Comparison of ENCODE assay signal across 1 cellular context in the genomic region with DNA sequence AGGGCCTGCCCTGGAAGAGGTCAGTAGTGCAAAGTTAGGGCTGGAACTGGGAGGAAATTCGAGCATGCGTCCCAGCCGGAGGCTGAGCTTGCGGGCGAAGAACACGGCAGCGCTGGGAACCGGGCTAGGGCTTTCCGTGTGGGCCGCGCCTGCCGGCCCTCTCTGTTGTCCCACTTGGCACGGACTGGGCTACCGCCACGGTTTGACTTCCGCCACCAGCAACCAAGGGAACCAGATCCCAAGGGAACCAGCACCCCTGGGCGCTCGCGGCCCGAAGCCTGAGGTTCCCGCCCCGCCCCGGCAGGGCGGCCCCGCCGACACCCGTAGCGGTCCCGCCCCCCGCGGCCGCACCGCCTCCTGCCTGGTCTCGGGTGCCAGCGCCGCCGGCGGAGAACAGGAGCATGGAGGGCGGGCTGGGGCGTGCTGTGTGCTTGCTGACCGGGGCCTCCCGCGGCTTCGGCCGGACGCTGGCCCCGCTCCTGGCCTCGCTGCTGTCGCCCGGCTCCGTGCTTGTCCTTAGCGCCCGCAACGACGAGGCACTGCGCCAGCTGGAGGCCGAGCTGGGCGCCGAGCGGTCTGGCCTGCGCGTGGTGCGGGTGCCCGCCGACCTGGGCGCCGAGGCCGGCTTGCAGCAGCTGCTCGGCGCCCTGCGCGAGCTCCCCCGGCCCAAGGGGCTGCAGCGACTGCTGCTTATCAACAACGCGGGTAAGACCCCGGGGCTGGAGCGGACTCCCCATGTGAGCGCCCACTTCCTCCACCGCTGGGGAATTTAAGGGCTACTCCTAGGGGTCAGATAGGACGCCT.
TF ChIP-seq lines count a peak whose summit lies in the region.

Gene SPR (plus strand): TSS at position 377 of the 804 bp plus-strand sequence. CDS start 25 bp downstream, at position 402.

TF ChIP-seq in HepG2, 621 proteins besides CTCF, POLR2A, EP300 and RAD21 (continued from another document and continues in another):
- TF ChIP-seq, protein P1, sequence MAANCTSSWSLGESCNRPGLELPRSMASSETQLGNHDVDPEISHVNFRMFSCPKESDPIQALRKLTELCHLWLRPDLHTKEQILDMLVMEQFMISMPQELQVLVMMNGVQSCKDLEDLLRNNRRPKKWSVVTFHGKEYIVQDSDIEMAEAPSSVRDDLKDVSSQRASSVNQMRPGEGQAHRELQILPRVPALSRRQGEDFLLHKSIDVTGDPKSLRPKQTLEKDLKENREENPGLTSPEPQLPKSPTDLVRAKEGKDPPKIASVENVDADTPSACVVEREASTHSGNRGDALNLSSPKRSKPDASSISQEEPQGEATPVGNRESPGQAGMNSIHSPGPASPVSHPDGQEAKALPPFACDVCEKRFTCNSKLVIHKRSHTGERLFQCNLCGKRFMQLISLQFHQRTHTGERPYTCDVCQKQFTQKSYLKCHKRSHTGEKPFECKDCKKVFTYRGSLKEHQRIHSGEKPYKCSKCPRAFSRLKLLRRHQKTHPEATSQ (CRISPR knock-in tag; IDR thresholded peaks at IDR 0.05; ENCODE audit: borderline replicate concordance) = 0 out of 2 replicates have a peak, but pooled peaks have one; percentile 62
- TF ChIP-seq KDM2A (CRISPR knock-in tag; IDR thresholded peaks at IDR 0.05; ENCODE audit: borderline replicate concordance, low read depth) = no peak; the same call in 1 of the 2 replicates
- TF ChIP-seq FOXP1 (IDR thresholded peaks at IDR 0.05) = no peak
- no peak for TF ChIP-seq FOXP1 (CRISPR knock-in tag; IDR thresholded peaks at IDR 0.05)
- TF ChIP-seq TBX2 (CRISPR knock-in tag; IDR thresholded peaks at IDR 0.05; ENCODE audit: borderline replicate concordance) = peak; percentile 68; the same call in 1 of the 2 replicates
- TF ChIP-seq HMGXB3 (CRISPR knock-in tag; IDR thresholded peaks at IDR 0.05; ENCODE audit: borderline replicate concordance) = no peak; the same call in 1 of the 2 replicates
- TF ChIP-seq ZNF691 (CRISPR knock-in tag; IDR thresholded peaks at IDR 0.05; ENCODE audit: borderline replicate concordance, low read depth) = no peak
- TF ChIP-seq ZNF678 (CRISPR knock-in tag; IDR thresholded peaks at IDR 0.05) = no peak; the same call in 1 of the 2 replicates
- no peak for TF ChIP-seq KAT2B (IDR thresholded peaks at IDR 0.05; ENCODE audit: borderline replicate concordance, low read depth, low read length)
- TF ChIP-seq MEIS1 (CRISPR knock-in tag; IDR thresholded peaks at IDR 0.05; ENCODE audit: borderline replicate concordance) = no peak; the same call in 1 of the 2 replicates
- TF ChIP-seq ZNF724P (CRISPR knock-in tag; IDR thresholded peaks at IDR 0.05; ENCODE audit: borderline replicate concordance) = no peak
- no peak for TF ChIP-seq ZNF577 (CRISPR knock-in tag; IDR thresholded peaks at IDR 0.05; ENCODE audit: borderline replicate concordance, low read depth)
- TF ChIP-seq ISL2 (CRISPR knock-in tag; IDR thresholded peaks at IDR 0.05) = no peak
- TF ChIP-seq TP53 (CRISPR knock-in tag; conservative IDR thresholded peaks at IDR 0.05) = 0 out of 2 replicates have a peak, but pooled peaks have one; percentile 41
- TF ChIP-seq HMGXB4 (CRISPR knock-in tag; IDR thresholded peaks at IDR 0.05; ENCODE audit: borderline replicate concordance in 1 of 2, low read depth in 1 of 2) = no peak; a peak in 2 of 4 replicates
- TF ChIP-seq U2AF1 (optimal IDR thresholded peaks at IDR 0.05; ENCODE audit: low read depth, low read length) = no peak
- no peak for TF ChIP-seq SIX4 (CRISPR knock-in tag; IDR thresholded peaks at IDR 0.05)
- TF ChIP-seq, protein P2, sequence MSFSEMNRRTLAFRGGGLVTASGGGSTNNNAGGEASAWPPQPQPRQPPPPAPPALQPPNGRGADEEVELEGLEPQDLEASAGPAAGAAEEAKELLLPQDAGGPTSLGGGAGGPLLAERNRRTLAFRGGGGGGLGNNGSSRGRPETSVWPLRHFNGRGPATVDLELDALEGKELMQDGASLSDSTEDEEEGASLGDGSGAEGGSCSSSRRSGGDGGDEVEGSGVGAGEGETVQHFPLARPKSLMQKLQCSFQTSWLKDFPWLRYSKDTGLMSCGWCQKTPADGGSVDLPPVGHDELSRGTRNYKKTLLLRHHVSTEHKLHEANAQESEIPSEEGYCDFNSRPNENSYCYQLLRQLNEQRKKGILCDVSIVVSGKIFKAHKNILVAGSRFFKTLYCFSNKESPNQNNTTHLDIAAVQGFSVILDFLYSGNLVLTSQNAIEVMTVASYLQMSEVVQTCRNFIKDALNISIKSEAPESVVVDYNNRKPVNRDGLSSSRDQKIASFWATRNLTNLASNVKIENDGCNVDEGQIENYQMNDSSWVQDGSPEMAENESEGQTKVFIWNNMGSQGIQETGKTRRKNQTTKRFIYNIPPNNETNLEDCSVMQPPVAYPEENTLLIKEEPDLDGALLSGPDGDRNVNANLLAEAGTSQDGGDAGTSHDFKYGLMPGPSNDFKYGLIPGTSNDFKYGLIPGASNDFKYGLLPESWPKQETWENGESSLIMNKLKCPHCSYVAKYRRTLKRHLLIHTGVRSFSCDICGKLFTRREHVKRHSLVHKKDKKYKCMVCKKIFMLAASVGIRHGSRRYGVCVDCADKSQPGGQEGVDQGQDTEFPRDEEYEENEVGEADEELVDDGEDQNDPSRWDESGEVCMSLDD (CRISPR knock-in tag; IDR thresholded peaks at IDR 0.05; ENCODE audit: borderline replicate concordance) = 0 out of 2 replicates have a peak, but pooled peaks have one; percentile 39
- no peak for TF ChIP-seq HMG20A (CRISPR knock-in tag; IDR thresholded peaks at IDR 0.05; ENCODE audit: borderline replicate concordance)
- TF ChIP-seq ZNF432 (CRISPR knock-in tag; IDR thresholded peaks at IDR 0.05; ENCODE audit: borderline replicate concordance) = no peak
- no peak for TF ChIP-seq MIER3 (CRISPR knock-in tag; IDR thresholded peaks at IDR 0.05; ENCODE audit: borderline replicate concordance)
- TF ChIP-seq MAFF (IDR thresholded peaks at IDR 0.05; ENCODE audit: low read depth, low read length) = no peak
- TF ChIP-seq TAF1 (CRISPR knock-in tag; IDR thresholded peaks at IDR 0.05) = peak; percentile 66
- TF ChIP-seq PITX1 (CRISPR knock-in tag; IDR thresholded peaks at IDR 0.05) = no peak; the same call in 1 of the 2 replicates
- no peak for TF ChIP-seq CHD2 (IDR thresholded peaks at IDR 0.05; ENCODE audit: low read depth, low read length)
- TF ChIP-seq, protein P3, sequence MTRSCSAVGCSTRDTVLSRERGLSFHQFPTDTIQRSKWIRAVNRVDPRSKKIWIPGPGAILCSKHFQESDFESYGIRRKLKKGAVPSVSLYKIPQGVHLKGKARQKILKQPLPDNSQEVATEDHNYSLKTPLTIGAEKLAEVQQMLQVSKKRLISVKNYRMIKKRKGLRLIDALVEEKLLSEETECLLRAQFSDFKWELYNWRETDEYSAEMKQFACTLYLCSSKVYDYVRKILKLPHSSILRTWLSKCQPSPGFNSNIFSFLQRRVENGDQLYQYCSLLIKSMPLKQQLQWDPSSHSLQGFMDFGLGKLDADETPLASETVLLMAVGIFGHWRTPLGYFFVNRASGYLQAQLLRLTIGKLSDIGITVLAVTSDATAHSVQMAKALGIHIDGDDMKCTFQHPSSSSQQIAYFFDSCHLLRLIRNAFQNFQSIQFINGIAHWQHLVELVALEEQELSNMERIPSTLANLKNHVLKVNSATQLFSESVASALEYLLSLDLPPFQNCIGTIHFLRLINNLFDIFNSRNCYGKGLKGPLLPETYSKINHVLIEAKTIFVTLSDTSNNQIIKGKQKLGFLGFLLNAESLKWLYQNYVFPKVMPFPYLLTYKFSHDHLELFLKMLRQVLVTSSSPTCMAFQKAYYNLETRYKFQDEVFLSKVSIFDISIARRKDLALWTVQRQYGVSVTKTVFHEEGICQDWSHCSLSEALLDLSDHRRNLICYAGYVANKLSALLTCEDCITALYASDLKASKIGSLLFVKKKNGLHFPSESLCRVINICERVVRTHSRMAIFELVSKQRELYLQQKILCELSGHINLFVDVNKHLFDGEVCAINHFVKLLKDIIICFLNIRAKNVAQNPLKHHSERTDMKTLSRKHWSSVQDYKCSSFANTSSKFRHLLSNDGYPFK (CRISPR knock-in tag; IDR thresholded peaks at IDR 0.05; ENCODE audit: borderline replicate concordance) = no peak
- TF ChIP-seq ZNF33B (CRISPR knock-in tag; IDR thresholded peaks at IDR 0.05) = peak; percentile 47; the same call in 1 of the 2 replicates
- peak; percentile 29; the same call in 1 of the 2 replicates for TF ChIP-seq ZNF124 (CRISPR knock-in tag; IDR thresholded peaks at IDR 0.05)
- TF ChIP-seq HMGA1 (CRISPR knock-in tag; conservative IDR thresholded peaks at IDR 0.05) = no peak
- no peak for TF ChIP-seq ZEB1 (IDR thresholded peaks at IDR 0.05; ENCODE audit: insufficient replicate concordance, low read depth)
- TF ChIP-seq ZNF83 (CRISPR knock-in tag; IDR thresholded peaks at IDR 0.05; ENCODE audit: borderline replicate concordance) = no peak; the same call in 1 of the 2 replicates
- 0 out of 2 replicates have a peak, but pooled peaks have one; percentile 20 for TF ChIP-seq KDM3A (CRISPR knock-in tag; IDR thresholded peaks at IDR 0.05; ENCODE audit: low read depth)
- TF ChIP-seq ZBTB44 (CRISPR knock-in tag; IDR thresholded peaks at IDR 0.05) = no peak
- TF ChIP-seq KLF16 (CRISPR knock-in tag; IDR thresholded peaks at IDR 0.05) = no peak
- TF ChIP-seq MED1 (CRISPR knock-in tag; IDR thresholded peaks at IDR 0.05) = peak; percentile 14
- TF ChIP-seq ZMYM2 (CRISPR knock-in tag; IDR thresholded peaks at IDR 0.05) = no peak
- TF ChIP-seq NCOR1 (IDR thresholded peaks at IDR 0.05; ENCODE audit: borderline replicate concordance, low read length) = peak; percentile 8; the same call in 1 of the 2 replicates
- TF ChIP-seq ZBTB46 (CRISPR knock-in tag; IDR thresholded peaks at IDR 0.05; ENCODE audit: borderline replicate concordance) = peak; percentile 35; the same call in 1 of the 2 replicates
- TF ChIP-seq HNRNPLL (IDR thresholded peaks at IDR 0.05; ENCODE audit: low read depth, low read length, poor library complexity, severe bottlenecking) = peak; percentile 87
- peak; percentile 41; the same call in 1 of the 2 replicates for TF ChIP-seq HNF4A (CRISPR knock-in tag; IDR thresholded peaks at IDR 0.05)
